Comparison of ENCODE assay signal across 17 cellular contexts in genomic region chr10:11878776-11879175, GRCh38.
"Had no signal": no experiment of that assay in that cellular context is flagged by ENCODE, and none has a peak within 500 bp of the region (broad histone marks: within the 10 kb centered on the region; RNA-seq: fewer than 3 reads in every experiment).

No MANE protein-coding gene starts in this region.

- H3K36me3 ChIP-seq: brain microvascular endothelial cell, gastrocnemius medialis, heart left ventricle, lower lobe of right lung, tibial artery had no signal

- H2AFZ ChIP-seq: parathyroid adenoma had no signal

- H3K27ac Mint-ChIP-seq: activated CD8-positive, alpha-beta T cell treated with anti-CD3 and anti-CD28 coated beads for 36 hours; immature natural killer cell; stimulated activated effector memory CD8-positive, alpha-beta T cell treated with anti-CD3 and anti-CD28 coated beads, Interleukin-12 subunit alpha, Interleukin-12 subunit beta, amount 100 ng/mL, for 72 hours; T-helper 17 cell had no signal

- H3K27ac ChIP-seq: brain microvascular endothelial cell, gastrocnemius medialis, heart left ventricle, lower lobe of right lung, parathyroid adenoma, tibial artery had no signal

- H3K4me1 ChIP-seq: parathyroid adenoma had no signal

- H3K79me2 ChIP-seq: parathyroid adenoma had no signal

- DNase-seq: activated CD4-positive, alpha-beta T cell treated with anti-CD3 and anti-CD28 coated beads for 48 hours; activated CD8-positive, alpha-beta T cell treated with anti-CD3 and anti-CD28 coated beads for 36 hours; activated effector memory CD4-positive, alpha-beta T cell treated with anti-CD3 and anti-CD28 coated beads, Interleukin-2, amount 50 U/mL, for 16 hours; activated T-cell treated with anti-CD3 and anti-CD28 coated beads, Interleukin-2, amount 50 U/mL, for 4 hours; amygdala; brain microvascular endothelial cell; dermis blood vessel endothelial cell; gastrocnemius medialis; immature natural killer cell; lower lobe of right lung; midbrain; T-helper 17 cell; tibial artery had no signal

- H3K27me3 ChIP-seq: brain microvascular endothelial cell, gastrocnemius medialis, heart left ventricle, tibial artery had no signal

- H3K4me3 ChIP-seq: gastrocnemius medialis, heart left ventricle, lower lobe of right lung, tibial artery had no signal

- H3K27me3 Mint-ChIP-seq: activated CD8-positive, alpha-beta T cell treated with anti-CD3 and anti-CD28 coated beads for 36 hours; T-helper 17 cell had no signal

- H3K9me3 Mint-ChIP-seq: activated CD8-positive, alpha-beta T cell treated with anti-CD3 and anti-CD28 coated beads for 36 hours; activated naive CD4-positive, alpha-beta T cell treated with anti-CD3 and anti-CD28 coated beads, Interleukin-2, amount 50 U/mL, for 72 hours; activated T-cell treated with anti-CD3 and anti-CD28 coated beads, Interleukin-2, amount 50 U/mL, for 4 hours; immature natural killer cell; stimulated activated effector memory CD8-positive, alpha-beta T cell treated with anti-CD3 and anti-CD28 coated beads, Interleukin-12 subunit alpha, Interleukin-12 subunit beta, amount 100 ng/mL, for 72 hours had no signal

- ATAC-seq: activated CD8-positive, alpha-beta T cell treated with anti-CD3 and anti-CD28 coated beads for 36 hours; activated naive CD4-positive, alpha-beta T cell treated with anti-CD3 and anti-CD28 coated beads, Interleukin-2, amount 50 U/mL, for 72 hours; activated T-cell treated with anti-CD3 and anti-CD28 coated beads, Interleukin-2, amount 50 U/mL, for 4 hours; gastrocnemius medialis; heart left ventricle; lower lobe of right lung; stimulated activated effector memory CD8-positive, alpha-beta T cell treated with anti-CD3 and anti-CD28 coated beads, Interleukin-12 subunit alpha, Interleukin-12 subunit beta, amount 100 ng/mL, for 72 hours; T-helper 17 cell had no signal

- H3K4me3 Mint-ChIP-seq: activated CD8-positive, alpha-beta T cell treated with anti-CD3 and anti-CD28 coated beads for 36 hours; activated T-cell treated with anti-CD3 and anti-CD28 coated beads, Interleukin-2, amount 50 U/mL, for 4 hours; immature natural killer cell; stimulated activated effector memory CD8-positive, alpha-beta T cell treated with anti-CD3 and anti-CD28 coated beads, Interleukin-12 subunit alpha, Interleukin-12 subunit beta, amount 100 ng/mL, for 72 hours; T-helper 17 cell had no signal

- H3K9me3 ChIP-seq: gastrocnemius medialis, heart left ventricle, lower lobe of right lung, tibial artery had no signal

- H3K36me3 Mint-ChIP-seq: activated naive CD4-positive, alpha-beta T cell treated with anti-CD3 and anti-CD28 coated beads, Interleukin-2, amount 50 U/mL, for 72 hours; immature natural killer cell; stimulated activated effector memory CD8-positive, alpha-beta T cell treated with anti-CD3 and anti-CD28 coated beads, Interleukin-12 subunit alpha, Interleukin-12 subunit beta, amount 100 ng/mL, for 72 hours had no signal
